13 cellular contexts compared by ENCODE assay signal in genomic region chr13:106515635-106516254, GRCh38.
"Had no signal": no experiment of that assay in that cellular context is flagged by ENCODE, and none has a peak within 500 bp of the region (broad histone marks: within the 10 kb centered on the region; RNA-seq: fewer than 3 reads in every experiment).

No MANE protein-coding gene starts in this region.

- H3K4me3 ChIP-seq: cardiac muscle cell, gastroesophageal sphincter, pancreas had no signal

- H3K27ac ChIP-seq: cardiac muscle cell, pancreas had no signal

- DNase-seq: activated CD4-positive, alpha-beta T cell treated with anti-CD3 and anti-CD28 coated beads, Interleukin-2, amount 10 ng/mL, durations not matched to agents 7 days and 5 days; activated CD4-positive, CD25-positive, alpha-beta regulatory T cell; activated CD8-positive, alpha-beta memory T cell treated with anti-CD3 and anti-CD28 coated beads for 24 hours; activated naive CD4-positive, alpha-beta T cell; aorta; heart right ventricle; left ventricle myocardium superior; pancreas; stimulated activated CD4-positive, alpha-beta T cell treated with anti-CD3 and anti-CD28 coated beads, Interleukin-12 subunit alpha, Interleukin-12 subunit beta, amount 100 ng/mL, for 4 hours; stimulated activated CD4-positive, alpha-beta T cell treated with anti-CD3 and anti-CD28 coated beads, Interleukin-2, amount 100 ng/mL, for 24 hours had no signal

- H3K4me1 ChIP-seq: pancreas had no signal

- H3K36me3 ChIP-seq: cardiac muscle cell, gastroesophageal sphincter, pancreas had no signal

- H3K27me3 ChIP-seq: cardiac muscle cell, gastroesophageal sphincter, pancreas had no signal

- FAIRE-seq: pancreas, urothelium cell line had no signal

- H3K9me3 ChIP-seq: gastroesophageal sphincter, heart right ventricle, pancreas had no signal
